Comparison of ENCODE assay signal across 1 cellular context in genomic region chr3:53219897-53220483, GRCh38.
TF ChIP-seq lines count a peak whose summit lies in the region.

No MANE protein-coding gene starts in this region.

TF ChIP-seq in K562, 482 proteins besides CTCF, POLR2A, EP300 and RAD21 (continued from another document and continues in another):
- TF ChIP-seq BCLAF1 (IDR thresholded peaks at IDR 0.05; ENCODE audit: borderline replicate concordance in 1 of 2, control insufficient read depth in 1 of 2, low read depth in 2 of 2, low read length in 1 of 2) (no peak), CHD1 (IDR thresholded peaks at IDR 0.05; ENCODE audit: low read length) (no peak), ZBTB17 (CRISPR knock-in tag; IDR thresholded peaks at IDR 0.05) (no peak), GTF2F1 (IDR thresholded peaks at IDR 0.05; ENCODE audit: low read depth, low read length) (no peak), STAG1 (CRISPR knock-in tag; IDR thresholded peaks at IDR 0.05; ENCODE audit: borderline replicate concordance) (peak; percentile 51; the same call in 1 of the 2 replicates), BRD9 (IDR thresholded peaks at IDR 0.05; ENCODE audit: low read depth, partially characterized antibody) (no peak), HDGF (IDR thresholded peaks at IDR 0.05) (no peak), ZNF668 (CRISPR knock-in tag; IDR thresholded peaks at IDR 0.05) (no peak), KDM4B (IDR thresholded peaks at IDR 0.05; ENCODE audit: borderline replicate concordance in 2 of 2, low read depth in 1 of 2) (no peak), KDM1A (IDR thresholded peaks at IDR 0.05) (no peak), USF2 (CRISPR knock-in tag; IDR thresholded peaks at IDR 0.05) (no peak), E4F1 (CRISPR knock-in tag; IDR thresholded peaks at IDR 0.05; ENCODE audit: borderline replicate concordance) (no peak), ZNF408 (CRISPR knock-in tag; IDR thresholded peaks at IDR 0.05; ENCODE audit: low read depth) (no peak), GABPB2 (CRISPR knock-in tag; conservative IDR thresholded peaks at IDR 0.05) (no peak), ZNF324 (CRISPR knock-in tag; IDR thresholded peaks at IDR 0.05) (no peak), ASH1L (IDR thresholded peaks at IDR 0.05; ENCODE audit: borderline replicate concordance, low read depth, partially characterized antibody) (no peak), PHB2 (IDR thresholded peaks at IDR 0.05; ENCODE audit: low read depth) (no peak), ZNF512 (tag; IDR thresholded peaks at IDR 0.05) (no peak), CAMTA2 (CRISPR knock-in tag; conservative IDR thresholded peaks at IDR 0.05) (no peak), ZNF23 (CRISPR knock-in tag; IDR thresholded peaks at IDR 0.05) (no peak), ZNF398 (CRISPR knock-in tag; IDR thresholded peaks at IDR 0.05) (no peak), NFE2L1 (tag; IDR thresholded peaks at IDR 0.05; ENCODE audit: borderline replicate concordance, low read depth) (no peak), UBTF (IDR thresholded peaks at IDR 0.05; ENCODE audit: borderline replicate concordance in 1 of 2, low read depth in 2 of 2, low read length in 2 of 2) (no peak), MNT (conservative IDR thresholded peaks at IDR 0.05) (peak in 1 of 2 experiments; percentile 23; a peak in 1 of 4 replicates), TCF7L2 (IDR thresholded peaks at IDR 0.05; ENCODE audit: low read depth, low read length) (no peak), FOXP1 (CRISPR knock-in tag; IDR thresholded peaks at IDR 0.05) (no peak), HNRNPLL (IDR thresholded peaks at IDR 0.05; ENCODE audit: low read depth, low read length, poor library complexity, severe bottlenecking) (no peak), L3MBTL2 (IDR thresholded peaks at IDR 0.05) (0 out of 2 replicates have a peak, but pooled peaks have one; percentile 15), HSF4 (CRISPR knock-in tag; IDR thresholded peaks at IDR 0.05; ENCODE audit: borderline replicate concordance) (no peak), POLR2AphosphoS2 (IDR thresholded peaks at IDR 0.05; ENCODE audit: low read length) (no peak), BRF1 (IDR thresholded peaks at IDR 0.05; ENCODE audit: borderline replicate concordance, extremely low read depth, insufficient read length) (no peak), CTCFL (IDR thresholded peaks at IDR 0.05; ENCODE audit: borderline replicate concordance, insufficient read depth, low read depth, low read length, poor library complexity, severe bottlenecking) (peak; percentile 70), NR3C1 (CRISPR knock-in tag; IDR thresholded peaks at IDR 0.05) (no peak), ETV6 (IDR thresholded peaks at IDR 0.05; ENCODE audit: borderline replicate concordance in 1 of 2, low read depth in 2 of 2, low read length in 1 of 2) (no peak), ETV6 (CRISPR knock-in tag; IDR thresholded peaks at IDR 0.05; ENCODE audit: borderline replicate concordance) (no peak), ZEB2 (IDR thresholded peaks at IDR 0.05) (no peak), CEBPB (tag; IDR thresholded peaks at IDR 0.05) (no peak), BMI1 (IDR thresholded peaks at IDR 0.05; ENCODE audit: low read length) (no peak), ESRRB (CRISPR knock-in tag; IDR thresholded peaks at IDR 0.05; ENCODE audit: borderline replicate concordance) (no peak), RB1 (IDR thresholded peaks at IDR 0.05; ENCODE audit: low read depth) (peak; percentile 49; the same call in 1 of the 2 replicates), SREBF2 (CRISPR knock-in tag; IDR thresholded peaks at IDR 0.05) (no peak), ZNF592 (IDR thresholded peaks at IDR 0.05) (no peak), SOX6 (IDR thresholded peaks at IDR 0.05) (0 out of 2 replicates have a peak, but pooled peaks have one; percentile 16), SRSF3 (IDR thresholded peaks at IDR 0.05; ENCODE audit: insufficient read depth, low read length) (no peak)
